14 cellular contexts compared by ENCODE assay signal in the genomic region with DNA sequence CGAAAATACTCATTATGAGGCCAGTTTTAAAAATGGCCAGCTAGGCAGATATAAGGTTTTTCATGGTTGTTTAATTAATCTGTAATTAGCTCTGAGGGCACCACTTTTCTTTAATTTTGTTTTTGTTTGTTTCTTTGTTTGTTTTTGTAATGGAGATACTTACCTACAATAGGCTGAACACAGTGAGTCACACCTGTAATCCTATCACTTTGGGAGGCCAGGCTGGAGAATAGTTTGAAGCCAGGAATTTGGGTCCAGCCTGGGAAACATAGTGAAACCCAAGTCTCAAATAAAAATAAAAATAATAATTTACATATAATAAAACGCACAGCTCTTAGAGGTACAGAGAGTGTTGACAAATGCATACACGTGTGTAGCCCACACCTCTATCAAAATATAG. TPM values are rescaled to one million over a fixed set of nuclear protein-coding genes. Genes with fewer than 3 reads are reported as not detected.
DNase-seq lines count a peak whose midpoint lies in the region; ATAC-seq and TF ChIP-seq lines count a peak whose summit lies in the region.
"Had no signal": no experiment of that assay in that cellular context is flagged by ENCODE, and none has a peak within 500 bp of the region (broad histone marks: within the 10 kb centered on the region; RNA-seq: fewer than 3 reads in every experiment).

No MANE protein-coding gene starts in this region.

- H3K9me3 ChIP-seq in SK-N-SH: no peaks in the 10 kb centered on the region

- DNase-seq in SK-N-SH (no peak), SW480 (ENCODE audit: low spot score) (peak; percentile 72), left kidney (ENCODE audit: low read depth, low spot score) (peak; percentile 43), type B pancreatic cell (ENCODE audit: extremely low spot score, unreplicated experiment) (no peak), SW 1271 (lab: John Stamatoyannopoulos, UW) (no peak), CD14-positive monocyte (ENCODE audit: low spot score) (no peak)
- DNase-seq: activated CD4-positive, CD25-positive, alpha-beta regulatory T cell; activated T-cell treated with anti-CD3 and anti-CD28 coated beads, Interleukin-2, amount 50 U/mL, for 4 hours; DND-41; KG1; NCI-H226; SHP77 had no signal

- H3K9ac ChIP-seq in SK-N-SH: peak overlapping the region; percentile 89

- peaks cover 28% of the 10 kb centered on the region for H3K79me2 ChIP-seq in SK-N-SH (ENCODE audit: insufficient read depth)

- peaks cover 10% of the 10 kb centered on the region for H3F3A ChIP-seq in SK-N-SH (replicated peaks; ENCODE audit: insufficient read depth)

- H3K27ac ChIP-seq in SK-N-SH (ENCODE audit: low read depth in 2 of 2, low read length in 1 of 2): peak overlapping the region; percentile 93 to 99

- no peaks in the 10 kb centered on the region for H3K9me2 ChIP-seq in SK-N-SH

- no peaks in the 10 kb centered on the region for H3K36me3 Mint-ChIP-seq in type B pancreatic cell
- no peaks in the 10 kb centered on the region for H3K36me3 Mint-ChIP-seq in CD14-positive monocyte

- intact Hi-C loops in CD14-positive monocyte (cut with micrococcal nuclease): no loop called here

- CTCF ChIA-PET in SK-N-SH (lab: Yijun Ruan, JAX): interaction anchor here (1.0 to 5.7 kb wide), 7 partner anchors 8 to 422 kb away, joined by 3 to 48 read pairs (median 6); no protein-coding TSS in a partner anchor

- peak overlapping the region; percentile 78; the same call in 1 of the 2 replicates for H2AFZ ChIP-seq in SK-N-SH (ENCODE audit: low read depth)

- H3K4me3 Mint-ChIP-seq in type B pancreatic cell: peak overlapping the region; percentile 87
- no peak overlapping the region for H3K4me3 Mint-ChIP-seq in CD14-positive monocyte
- H3K4me3 Mint-ChIP-seq: activated T-cell treated with anti-CD3 and anti-CD28 coated beads, Interleukin-2, amount 50 U/mL, for 4 hours had no signal

- POLR2A ChIA-PET in SK-N-SH (lab: Yijun Ruan, JAX): interaction anchor here (1.6 to 3.1 kb wide), 5 partner anchors 9 to 257 kb away, joined by 4 to 12 read pairs (median 7); a partner anchor contains a TSS

- peak overlapping the region; percentile 93 for H3K27ac Mint-ChIP-seq in type B pancreatic cell
- no peak overlapping the region for H3K27ac Mint-ChIP-seq in CD14-positive monocyte

- 74% methylated on average over 3 of the region's 3 CpGs for WGBS in SK-N-SH (ENCODE audit: low lambda C conversion rate)

- no peaks in the 10 kb centered on the region for H3K27me3 Mint-ChIP-seq in type B pancreatic cell
- peaks cover 6 to 26% (median 10%) of the 10 kb centered on the region in 3 donors for H3K27me3 Mint-ChIP-seq in CD14-positive monocyte (ENCODE audit: low read depth in 3 of 3)

- no peak for TF ChIP-seq EP300 in SK-N-SH (IDR thresholded peaks at IDR 0.05; ENCODE audit: borderline replicate concordance in 1 of 2, low read depth in 1 of 2, low read length in 1 of 2)

- no peaks in the 10 kb centered on the region for H3K27me3 ChIP-seq in SK-N-SH (ENCODE audit: insufficient read depth)

- peaks cover 5 to 21% of the 10 kb centered on the region in 2 experiments; a peak in 3 of 4 replicates for H3K4me1 ChIP-seq in SK-N-SH (ENCODE audit: control insufficient read depth in 1 of 2, insufficient read depth in 2 of 2, low read depth in 1 of 2, low read length in 1 of 2)

- H3K4me2 ChIP-seq in SK-N-SH: peak overlapping the region; percentile 85

- no peaks in the 10 kb centered on the region for H3K36me3 ChIP-seq in SK-N-SH (replicated peaks in 1 of 2; ENCODE audit: control insufficient read depth in 1 of 2, insufficient read depth in 2 of 2, low read length in 1 of 2)

- TF ChIP-seq CTCF in SK-N-SH (IDR thresholded peaks at IDR 0.05) (no peak), type B pancreatic cell (conservative IDR thresholded peaks at IDR 0.05) (no peak), CD14-positive monocyte (IDR thresholded peaks at IDR 0.05) (no peak)

- H3K9me3 Mint-ChIP-seq in type B pancreatic cell: no peaks in the 10 kb centered on the region
- H3K9me3 Mint-ChIP-seq in CD14-positive monocyte: no peaks in the 10 kb centered on the region
- H3K9me3 Mint-ChIP-seq: activated T-cell treated with anti-CD3 and anti-CD28 coated beads, Interleukin-2, amount 50 U/mL, for 4 hours had no signal

- H3K4me3 ChIP-seq in SK-N-SH (ENCODE audit: low read depth in 2 of 2, low read length in 1 of 2): peak overlapping the region; percentile 58 to 69

- TF ChIP-seq RAD21 in SK-N-SH (IDR thresholded peaks at IDR 0.05; ENCODE audit: low read length): no peak

- H3K4me1 Mint-ChIP-seq in type B pancreatic cell (ENCODE audit: unreplicated experiment) (peaks cover 31% of the 10 kb centered on the region), CD14-positive monocyte (peaks cover 19% of the 10 kb centered on the region)

- ATAC-seq in SK-N-SH treated with all-trans-retinoic acid at 6 μM for 48 hours (no peak), HG02885 (IDR thresholded peaks at IDR 0.05; ENCODE audit: poor library complexity, unreplicated experiment) (no peak)
- ATAC-seq: activated T-cell treated with anti-CD3 and anti-CD28 coated beads, Interleukin-2, amount 50 U/mL, for 4 hours had no signal

- H4K20me1 ChIP-seq in SK-N-SH (ENCODE audit: insufficient read depth): no peaks in the 10 kb centered on the region

TF ChIP-seq in SK-N-SH, 30 proteins besides CTCF, POLR2A, EP300 and RAD21 (continues in another document):
- no peak for TF ChIP-seq RXRA (IDR thresholded peaks at IDR 0.05; ENCODE audit: borderline replicate concordance, low read depth)
- TF ChIP-seq GABPA (IDR thresholded peaks at IDR 0.05; ENCODE audit: low read depth): no peak
- no peak for TF ChIP-seq CHD2 (IDR thresholded peaks at IDR 0.05; ENCODE audit: low read length, partially characterized antibody)
- TF ChIP-seq MXI1 (IDR thresholded peaks at IDR 0.05; ENCODE audit: low read depth, low read length): no peak
- TF ChIP-seq, protein P1, sequence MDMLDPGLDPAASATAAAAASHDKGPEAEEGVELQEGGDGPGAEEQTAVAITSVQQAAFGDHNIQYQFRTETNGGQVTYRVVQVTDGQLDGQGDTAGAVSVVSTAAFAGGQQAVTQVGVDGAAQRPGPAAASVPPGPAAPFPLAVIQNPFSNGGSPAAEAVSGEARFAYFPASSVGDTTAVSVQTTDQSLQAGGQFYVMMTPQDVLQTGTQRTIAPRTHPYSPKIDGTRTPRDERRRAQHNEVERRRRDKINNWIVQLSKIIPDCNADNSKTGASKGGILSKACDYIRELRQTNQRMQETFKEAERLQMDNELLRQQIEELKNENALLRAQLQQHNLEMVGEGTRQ (IDR thresholded peaks at IDR 0.05; ENCODE audit: borderline replicate concordance, low read depth, low read length): no peak

TF ChIP-seq in SK-N-SH treated with all-trans-retinoic acid at 6 μM for 48 hours, 23 proteins besides CTCF, POLR2A, EP300 and RAD21 (continues in another document):
- no peak for TF ChIP-seq ZFP30 (CRISPR knock-in tag; IDR thresholded peaks at IDR 0.05)
- TF ChIP-seq, protein P2, sequence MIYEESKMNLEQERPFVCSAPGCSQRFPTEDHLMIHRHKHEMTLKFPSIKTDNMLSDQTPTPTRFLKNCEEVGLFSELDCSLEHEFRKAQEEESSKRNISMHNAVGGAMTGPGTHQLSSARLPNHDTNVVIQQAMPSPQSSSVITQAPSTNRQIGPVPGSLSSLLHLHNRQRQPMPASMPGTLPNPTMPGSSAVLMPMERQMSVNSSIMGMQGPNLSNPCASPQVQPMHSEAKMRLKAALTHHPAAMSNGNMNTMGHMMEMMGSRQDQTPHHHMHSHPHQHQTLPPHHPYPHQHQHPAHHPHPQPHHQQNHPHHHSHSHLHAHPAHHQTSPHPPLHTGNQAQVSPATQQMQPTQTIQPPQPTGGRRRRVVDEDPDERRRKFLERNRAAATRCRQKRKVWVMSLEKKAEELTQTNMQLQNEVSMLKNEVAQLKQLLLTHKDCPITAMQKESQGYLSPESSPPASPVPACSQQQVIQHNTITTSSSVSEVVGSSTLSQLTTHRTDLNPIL (CRISPR knock-in tag; IDR thresholded peaks at IDR 0.05; ENCODE audit: low read depth): no peak
- TF ChIP-seq PPARA (CRISPR knock-in tag; IDR thresholded peaks at IDR 0.05; ENCODE audit: borderline replicate concordance): no peak
- no peak for TF ChIP-seq TOX (CRISPR knock-in tag; IDR thresholded peaks at IDR 0.05; ENCODE audit: borderline replicate concordance)
- TF ChIP-seq ZNF70 (CRISPR knock-in tag; IDR thresholded peaks at IDR 0.05): no peak
- TF ChIP-seq OSR1 (CRISPR knock-in tag; IDR thresholded peaks at IDR 0.05): no peak
- no peak for TF ChIP-seq GLIS3 (CRISPR knock-in tag; IDR thresholded peaks at IDR 0.05)
- TF ChIP-seq, protein P3, sequence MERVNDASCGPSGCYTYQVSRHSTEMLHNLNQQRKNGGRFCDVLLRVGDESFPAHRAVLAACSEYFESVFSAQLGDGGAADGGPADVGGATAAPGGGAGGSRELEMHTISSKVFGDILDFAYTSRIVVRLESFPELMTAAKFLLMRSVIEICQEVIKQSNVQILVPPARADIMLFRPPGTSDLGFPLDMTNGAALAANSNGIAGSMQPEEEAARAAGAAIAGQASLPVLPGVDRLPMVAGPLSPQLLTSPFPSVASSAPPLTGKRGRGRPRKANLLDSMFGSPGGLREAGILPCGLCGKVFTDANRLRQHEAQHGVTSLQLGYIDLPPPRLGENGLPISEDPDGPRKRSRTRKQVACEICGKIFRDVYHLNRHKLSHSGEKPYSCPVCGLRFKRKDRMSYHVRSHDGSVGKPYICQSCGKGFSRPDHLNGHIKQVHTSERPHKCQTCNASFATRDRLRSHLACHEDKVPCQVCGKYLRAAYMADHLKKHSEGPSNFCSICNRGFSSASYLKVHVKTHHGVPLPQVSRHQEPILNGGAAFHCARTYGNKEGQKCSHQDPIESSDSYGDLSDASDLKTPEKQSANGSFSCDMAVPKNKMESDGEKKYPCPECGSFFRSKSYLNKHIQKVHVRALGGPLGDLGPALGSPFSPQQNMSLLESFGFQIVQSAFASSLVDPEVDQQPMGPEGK (CRISPR knock-in tag; IDR thresholded peaks at IDR 0.05; ENCODE audit: borderline replicate concordance): no peak
- no peak for TF ChIP-seq ARNTL (CRISPR knock-in tag; IDR thresholded peaks at IDR 0.05; ENCODE audit: borderline replicate concordance, low read depth)
- no peak for TF ChIP-seq ISL1 (CRISPR knock-in tag; IDR thresholded peaks at IDR 0.05)
- no peak for TF ChIP-seq ZNF565 (CRISPR knock-in tag; conservative IDR thresholded peaks at IDR 0.05; ENCODE audit: low read depth)
- TF ChIP-seq SNAI2 (CRISPR knock-in tag; IDR thresholded peaks at IDR 0.05): no peak
- no peak for TF ChIP-seq ZC3H10 (CRISPR knock-in tag; IDR thresholded peaks at IDR 0.05)

RNA-seq across cellular contexts. Expression of a gene that starts 23.0 kb away (rescaled TPM):
- polyA plus RNA-seq in SK-N-SH (2012; rRNA removed) (0.43 and 0.54 TPM in 2 replicates), CD14-positive monocyte (not detected)
- 0.49 and 0.80 TPM in 2 replicates for polyA plus RNA-seq in SK-N-SH (2012; cell fraction: cytosol; rRNA removed)
- polyA plus RNA-seq in SK-N-SH (2012; cell fraction: nucleus; rRNA removed): 1.1 and 1.3 TPM in 2 replicates
- total RNA-seq in type B pancreatic cell (ENCODE audit: low replicate concordance): 171 and 340 TPM in 2 replicates

RNA-seq across cellular contexts. Expression of a gene that starts 56.8 kb away (rescaled TPM):
- polyA plus RNA-seq in SK-N-SH (2012; rRNA removed) (13.7 and 16.4 TPM in 2 replicates), CD14-positive monocyte (1 to 10 TPM; 2.0 to 2.8 TPM)
- polyA plus RNA-seq in SK-N-SH (2012; cell fraction: cytosol; rRNA removed): 21.8 and 22.6 TPM in 2 replicates
- 5.5 and 10.7 TPM in 2 replicates for polyA plus RNA-seq in SK-N-SH (2012; cell fraction: nucleus; rRNA removed)
- 32.5 and 53.3 TPM in 2 replicates for total RNA-seq in type B pancreatic cell (ENCODE audit: low replicate concordance)

Comparison
In these comparisons a context has a peak if more than half of its experiments do, and no peak if none do; other contexts are left out.
1. DNase-seq: peak in SW480 (single experiment) and left kidney (single experiment); none in SK-N-SH (single experiment), type B pancreatic cell (single experiment), SW 1271 (0 of 2) and CD14-positive monocyte (single experiment).